Comparison of ENCODE assay signal across 10 cellular contexts in the genomic region with DNA sequence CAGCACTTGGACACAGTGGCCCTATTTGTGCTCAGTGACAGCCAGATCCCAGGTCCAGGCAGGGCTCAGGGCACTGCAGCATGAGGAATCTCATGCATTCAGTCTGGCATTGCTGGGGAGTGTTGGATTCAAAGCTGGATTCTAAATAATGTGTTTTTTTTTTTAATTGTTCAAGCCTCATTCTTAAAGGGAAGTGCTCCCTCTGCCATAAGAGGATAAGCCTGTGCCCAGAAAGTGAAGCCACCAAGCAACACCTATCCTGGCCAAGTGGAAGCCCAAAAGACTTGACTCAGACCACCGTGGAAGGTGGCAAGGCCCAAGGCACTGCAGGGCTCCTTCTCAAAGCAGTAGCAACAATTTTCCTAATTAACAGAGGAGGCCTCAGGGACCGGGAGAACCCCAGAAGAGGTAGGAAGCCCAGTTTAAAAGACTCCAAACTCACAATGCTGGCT.
A peak's percentile ranks its signal among the peaks of the same experiment; 100 is the strongest.
DNase-seq lines count a peak whose midpoint lies in the region; ATAC-seq and TF ChIP-seq lines count a peak whose summit lies in the region.
"Had no signal": no experiment of that assay in that cellular context is flagged by ENCODE, and none has a peak within 500 bp of the region (broad histone marks: within the 10 kb centered on the region; RNA-seq: fewer than 3 reads in every experiment).

No MANE protein-coding gene starts in this region.

- H3K27me3 Mint-ChIP-seq in activated CD8-positive, alpha-beta T cell treated with anti-CD3 and anti-CD28 coated beads for 36 hours = no peaks in the 10 kb centered on the region

- POLR2A ChIA-PET in activated CD8-positive, alpha-beta T cell treated with anti-CD3 and anti-CD28 coated beads for 36 hours (lab: Charles Lee) = no interaction called here

- no peak for TF ChIP-seq CTCF in activated CD8-positive, alpha-beta T cell treated with anti-CD3 and anti-CD28 coated beads for 36 hours (IDR thresholded peaks at IDR 0.05)

- H3K36me3 Mint-ChIP-seq in activated CD8-positive, alpha-beta T cell treated with anti-CD3 and anti-CD28 coated beads for 36 hours (ENCODE audit: low read depth) = no peaks in the 10 kb centered on the region

- peaks cover 4% of the 10 kb centered on the region for H3K9me3 Mint-ChIP-seq in activated CD8-positive, alpha-beta T cell treated with anti-CD3 and anti-CD28 coated beads for 36 hours

- DNase-seq in NOMO-1 treated with DMSO at 0.1 percent for 48 hours (lab: John Stamatoyannopoulos, UW; ENCODE audit: unreplicated experiment) = peak; percentile 2
- DNase-seq in NOMO-1 treated with dmso at 0.1 percent for 144 hours (lab: John Stamatoyannopoulos, UW; ENCODE audit: unreplicated experiment) = no peak
- DNase-seq in inferior parietal cortex (ENCODE audit: extremely low spot score) = peak; percentile 23
- peak; percentile 63 for DNase-seq in putamen (ENCODE audit: low spot score)
- DNase-seq in activated naive CD4-positive, alpha-beta T cell treated with Interleukin-2 at 50 U/mL for 16 hours = no peak
- no peak for DNase-seq in activated CD8-positive, alpha-beta T cell treated with anti-CD3 and anti-CD28 coated beads for 36 hours
- DNase-seq: DMS53, H7 had no signal

- no peak for ATAC-seq in activated CD8-positive, alpha-beta T cell treated with anti-CD3 and anti-CD28 coated beads for 36 hours
- ATAC-seq in GM21737 (IDR thresholded peaks at IDR 0.05; ENCODE audit: unreplicated experiment) = no peak
- ATAC-seq: GM23338 had no signal

- no peaks in the 10 kb centered on the region for H3K4me1 Mint-ChIP-seq in activated CD8-positive, alpha-beta T cell treated with anti-CD3 and anti-CD28 coated beads for 36 hours (ENCODE audit: low read depth)

- intact Hi-C loops in activated CD8-positive, alpha-beta T cell treated with anti-CD3 and anti-CD28 coated beads for 36 hours (cut with micrococcal nuclease) = no loop called here

- CTCF ChIA-PET in activated CD8-positive, alpha-beta T cell treated with anti-CD3 and anti-CD28 coated beads for 36 hours (lab: Charles Lee) = no interaction called here

- no peak overlapping the region for H3K27ac Mint-ChIP-seq in activated CD8-positive, alpha-beta T cell treated with anti-CD3 and anti-CD28 coated beads for 36 hours

- no peak overlapping the region for H3K4me3 Mint-ChIP-seq in activated CD8-positive, alpha-beta T cell treated with anti-CD3 and anti-CD28 coated beads for 36 hours
- H3K4me3 Mint-ChIP-seq: GM23338 had no signal

Comparison
In these comparisons a context has a peak if more than half of its experiments do, and no peak if none do; other contexts are left out.
1. DNase-seq: peak in NOMO-1 treated with DMSO at 0.1 percent for 48 hours (single experiment), inferior parietal cortex (single experiment) and putamen (single experiment); none in NOMO-1 treated with dmso at 0.1 percent for 144 hours (single experiment), activated naive CD4-positive, alpha-beta T cell treated with Interleukin-2 at 50 U/mL for 16 hours (single experiment) and activated CD8-positive, alpha-beta T cell treated with anti-CD3 and anti-CD28 coated beads for 36 hours (single experiment).